ENCODE assay signal across 13 cellular contexts in genomic region chr9:121612511-121612998, GRCh38. TPM values are rescaled to one million over a fixed set of nuclear protein-coding genes. Genes with fewer than 3 reads are reported as not detected.
DNase-seq lines count a peak whose midpoint lies in the region; ATAC-seq and TF ChIP-seq lines count a peak whose summit lies in the region.
"Had no signal": no experiment of that assay in that cellular context is flagged by ENCODE, and none has a peak within 500 bp of the region (broad histone marks: within the 10 kb centered on the region; RNA-seq: fewer than 3 reads in every experiment).

No MANE protein-coding gene starts in this region.

- 30% methylated on average over 9 of the region's 9 CpGs for WGBS in suprapubic skin

- no peaks in the 10 kb centered on the region for H3K36me3 Mint-ChIP-seq in MCF 10A (ENCODE audit: insufficient read depth, unreplicated experiment)
- H3K36me3 Mint-ChIP-seq in stimulated activated effector memory CD8-positive, alpha-beta T cell treated with anti-CD3 and anti-CD28 coated beads, Interleukin-12 subunit alpha, Interleukin-12 subunit beta, amount 100 ng/mL, for 72 hours, result no peaks in the 10 kb centered on the region
- H3K36me3 Mint-ChIP-seq: activated CD4-positive, alpha-beta memory T cell treated with anti-CD3 and anti-CD28 coated beads for 36 hours had no signal

- no peak for TF ChIP-seq POLR2A in suprapubic skin (IDR thresholded peaks at IDR 0.05)

- intact Hi-C loops in MCF 10A (cut with micrococcal nuclease), result no loop called here

- peaks cover 25% of the 10 kb centered on the region for H3K4me1 Mint-ChIP-seq in MCF 10A (ENCODE audit: insufficient read depth, unreplicated experiment)
- H3K4me1 Mint-ChIP-seq in stimulated activated effector memory CD8-positive, alpha-beta T cell treated with anti-CD3 and anti-CD28 coated beads, Interleukin-12 subunit alpha, Interleukin-12 subunit beta, amount 100 ng/mL, for 72 hours, result peaks cover 22% of the 10 kb centered on the region

- CTCF ChIA-PET in MCF 10A (lab: Yijun Ruan, JAX), result interaction anchor here (0.5 to 1.7 kb wide), 14 partner anchors 9 to 579 kb away, joined by 3 to 6 read pairs (median 4); no protein-coding TSS in a partner anchor

- H3K27ac ChIP-seq in suprapubic skin, result peak overlapping the region; percentile 57
- H3K27ac ChIP-seq: 22Rv1 had no signal

- no peak overlapping the region for H3K27ac Mint-ChIP-seq in MCF 10A (ENCODE audit: low read depth, unreplicated experiment)
- H3K27ac Mint-ChIP-seq in stimulated activated effector memory CD8-positive, alpha-beta T cell treated with anti-CD3 and anti-CD28 coated beads, Interleukin-12 subunit alpha, Interleukin-12 subunit beta, amount 100 ng/mL, for 72 hours, result no peak overlapping the region
- H3K27ac Mint-ChIP-seq: activated CD4-positive, alpha-beta memory T cell treated with anti-CD3 and anti-CD28 coated beads for 36 hours had no signal

- H3K9me3 ChIP-seq in suprapubic skin, result no peaks in the 10 kb centered on the region

- H3K36me3 ChIP-seq in suprapubic skin, result no peaks in the 10 kb centered on the region

- POLR2A ChIA-PET in MCF 10A (lab: Yijun Ruan, JAX), result interaction anchor here (0.5 to 1.7 kb wide), 6 partner anchors 9 to 723 kb away, joined by 3 to 8 read pairs (median 4); no protein-coding TSS in a partner anchor

- H3K27me3 Mint-ChIP-seq in MCF 10A (ENCODE audit: insufficient read depth, unreplicated experiment), result no peaks in the 10 kb centered on the region

- BruUV-seq in MCF 10A (replicated peaks; lab: Mats Ljungman, UMichigan), result no TSS peak

- TF ChIP-seq CTCF in MCF 10A (IDR thresholded peaks at IDR 0.05; ENCODE audit: unreplicated experiment) (no peak), suprapubic skin (IDR thresholded peaks at IDR 0.05) (no peak)

- no peak for ATAC-seq in stimulated activated effector memory CD8-positive, alpha-beta T cell treated with anti-CD3 and anti-CD28 coated beads, Interleukin-12 subunit alpha, Interleukin-12 subunit beta, amount 100 ng/mL, for 72 hours

- no peaks in the 10 kb centered on the region for H3K27me3 ChIP-seq in suprapubic skin

- DNase-seq in DMS 273 (lab: John Stamatoyannopoulos, UW; ENCODE audit: unreplicated experiment) (peak; percentile 31), DMS 273 treated with DMSO at 0.1 percent for 48 hours (lab: John Stamatoyannopoulos, UW) (no peak), MCF 10A (ENCODE audit: unreplicated experiment) (peak; percentile 73), left kidney (ENCODE audit: low read depth, low spot score) (peak; percentile 52), suprapubic skin (ENCODE audit: low spot score in 2 of 2) (no peak), CD1c-positive myeloid dendritic cell (ENCODE audit: extremely low spot score) (no peak), NCI-H82 (lab: John Stamatoyannopoulos, UW) (no peak)
- no peak for DNase-seq in stimulated activated effector memory CD8-positive, alpha-beta T cell treated with anti-CD3 and anti-CD28 coated beads, Interleukin-12 subunit alpha, Interleukin-12 subunit beta, amount 100 ng/mL, for 72 hours (ENCODE audit: low spot score in 2 of 2)
- DNase-seq: activated CD4-positive, alpha-beta memory T cell treated with anti-CD3 and anti-CD28 coated beads for 36 hours; effector CD4-positive, alpha-beta T cell; GOT3; NCI-H1694 treated with DMSO at 0.1 percent for 48 hours had no signal

- no peak for TF ChIP-seq EP300 in suprapubic skin (IDR thresholded peaks at IDR 0.05)

- no peaks in the 10 kb centered on the region for H3K9me3 Mint-ChIP-seq in MCF 10A (ENCODE audit: unreplicated experiment)
- no peaks in the 10 kb centered on the region for H3K9me3 Mint-ChIP-seq in stimulated activated effector memory CD8-positive, alpha-beta T cell treated with anti-CD3 and anti-CD28 coated beads, Interleukin-12 subunit alpha, Interleukin-12 subunit beta, amount 100 ng/mL, for 72 hours
- H3K9me3 Mint-ChIP-seq: activated CD4-positive, alpha-beta memory T cell treated with anti-CD3 and anti-CD28 coated beads for 36 hours had no signal

- H3K4me1 ChIP-seq in suprapubic skin, result peaks cover 45% of the 10 kb centered on the region

- H3K4me3 Mint-ChIP-seq in MCF 10A (ENCODE audit: unreplicated experiment), result peak overlapping the region; percentile 50
- no peak overlapping the region for H3K4me3 Mint-ChIP-seq in stimulated activated effector memory CD8-positive, alpha-beta T cell treated with anti-CD3 and anti-CD28 coated beads, Interleukin-12 subunit alpha, Interleukin-12 subunit beta, amount 100 ng/mL, for 72 hours
- H3K4me3 Mint-ChIP-seq: activated CD4-positive, alpha-beta memory T cell treated with anti-CD3 and anti-CD28 coated beads for 36 hours had no signal

- no peak overlapping the region for H3K4me3 ChIP-seq in suprapubic skin

RNA-seq across cellular contexts. Expression of gene DAB2IP, which starts 38.9 kb away (rescaled TPM):
- total RNA-seq in MCF 10A (2022) (15.5 and 17.0 TPM in 2 replicates), suprapubic skin (10 to 100 TPM; 47.6 to 55.6 (median 50.3) TPM)
- total RNA-seq: activated CD4-positive, alpha-beta memory T cell treated with anti-CD3 and anti-CD28 coated beads for 36 hours had no signal

Comparison
In these comparisons a context has a peak if more than half of its experiments do, and no peak if none do; other contexts are left out.
1. DNase-seq: peak in DMS 273 (single experiment), MCF 10A (single experiment) and left kidney (single experiment); none in DMS 273 treated with DMSO at 0.1 percent for 48 hours (single experiment), suprapubic skin (0 of 2), stimulated activated effector memory CD8-positive, alpha-beta T cell treated with anti-CD3 and anti-CD28 coated beads, Interleukin-12 subunit alpha, Interleukin-12 subunit beta, amount 100 ng/mL, for 72 hours (0 of 2), CD1c-positive myeloid dendritic cell (single experiment) and NCI-H82 (single experiment).